ENCODE assay signal across 10 cellular contexts in genomic region chrX:153438522-153438921, GRCh38. TPM values are rescaled to one million over a fixed set of nuclear protein-coding genes. Genes with fewer than 3 reads are reported as not detected.
DNase-seq lines count a peak whose midpoint lies in the region; ATAC-seq and TF ChIP-seq lines count a peak whose summit lies in the region.
"Had no signal": no experiment of that assay in that cellular context is flagged by ENCODE, and none has a peak within 500 bp of the region (broad histone marks: within the 10 kb centered on the region; RNA-seq: fewer than 3 reads in every experiment).

No MANE protein-coding gene starts in this region.

- no peaks in the 10 kb centered on the region for H3K4me1 Mint-ChIP-seq in activated CD4-positive, alpha-beta memory T cell treated with anti-CD3 and anti-CD28 coated beads, Interleukin-2, amount 10 ng/mL, durations not matched to agents 7 days and 5 days

- no peaks in the 10 kb centered on the region for H4K20me1 ChIP-seq in hepatocyte (ENCODE audit: insufficient read depth, poor library complexity, severe bottlenecking)

- CTCF ChIA-PET in activated CD4-positive, alpha-beta memory T cell treated with anti-CD3 and anti-CD28 coated beads, Interleukin-2, amount 10 ng/mL, durations not matched to agents 7 days and 5 days (lab: Charles Lee) = interaction anchor here (0.5 to 1.7 kb wide), 2 partner anchors 32 to 65 kb away, joined by 6 to 9 read pairs; partner anchors contain the start of gene HAUS7

- in situ Hi-C loops in GM13977 (cut with MboI; ENCODE audit: low pct_unique_long_range_greater_than_20kb, low sequenced_read_pairs, unreplicated experiment) = no loop called here

- 52% methylated on average over 8 of the region's 8 CpGs for WGBS in hepatocyte (ENCODE audit: low lambda C conversion rate, missing lambda C conversion rate)

- no peak overlapping the region for H2AFZ ChIP-seq in hepatocyte

- H3K4me3 ChIP-seq in hepatocyte (no peak overlapping the region), coronary artery (no peak overlapping the region)
- H3K4me3 ChIP-seq: suprapubic skin had no signal

- TF ChIP-seq CTCF in AG09319 (IDR thresholded peaks at IDR 0.05; ENCODE audit: low read depth, low read length) (peak; percentile 48), GM13977 (IDR thresholded peaks at IDR 0.05; ENCODE audit: extremely low read depth, insufficient read depth, missing control alignments) (peak; percentile 24), hepatocyte (IDR thresholded peaks at IDR 0.05; ENCODE audit: poor library complexity) (peak; percentile 44), coronary artery (IDR thresholded peaks at IDR 0.05) (no peak)

- POLR2A ChIA-PET in activated CD4-positive, alpha-beta memory T cell treated with anti-CD3 and anti-CD28 coated beads, Interleukin-2, amount 10 ng/mL, durations not matched to agents 7 days and 5 days (lab: Charles Lee) = no interaction called here

- no peaks in the 10 kb centered on the region for H3K9me3 ChIP-seq in hepatocyte (ENCODE audit: low read depth)
- H3K9me3 ChIP-seq: suprapubic skin had no signal

- no peaks in the 10 kb centered on the region for H3K9me2 ChIP-seq in hepatocyte (replicated peaks; ENCODE audit: insufficient read depth)

- H3K27ac ChIP-seq in hepatocyte (no peak overlapping the region), coronary artery (no peak overlapping the region)
- H3K27ac ChIP-seq: suprapubic skin had no signal

- no peaks in the 10 kb centered on the region for H3K36me3 ChIP-seq in hepatocyte (replicated peaks; ENCODE audit: insufficient read depth, low read depth)
- H3K36me3 ChIP-seq: suprapubic skin had no signal

- H3K9me3 Mint-ChIP-seq in activated CD4-positive, alpha-beta memory T cell treated with anti-CD3 and anti-CD28 coated beads, Interleukin-2, amount 10 ng/mL, durations not matched to agents 7 days and 5 days = no peaks in the 10 kb centered on the region

- no peak for ATAC-seq in GM19452 (IDR thresholded peaks at IDR 0.05; ENCODE audit: unreplicated experiment)
- ATAC-seq in GM21360 (IDR thresholded peaks at IDR 0.05; ENCODE audit: unreplicated experiment) = no peak

- no peak overlapping the region for H3K27ac Mint-ChIP-seq in activated CD4-positive, alpha-beta memory T cell treated with anti-CD3 and anti-CD28 coated beads, Interleukin-2, amount 10 ng/mL, durations not matched to agents 7 days and 5 days

- H3K4me1 ChIP-seq in hepatocyte (ENCODE audit: insufficient read depth) = no peaks in the 10 kb centered on the region
- H3K4me1 ChIP-seq: suprapubic skin had no signal

- no peak overlapping the region for H3K4me3 Mint-ChIP-seq in activated CD4-positive, alpha-beta memory T cell treated with anti-CD3 and anti-CD28 coated beads, Interleukin-2, amount 10 ng/mL, durations not matched to agents 7 days and 5 days

- H3K27me3 Mint-ChIP-seq in activated CD4-positive, alpha-beta memory T cell treated with anti-CD3 and anti-CD28 coated beads, Interleukin-2, amount 10 ng/mL, durations not matched to agents 7 days and 5 days = peaks cover 12% of the 10 kb centered on the region

- H3K4me2 ChIP-seq in hepatocyte = no peak overlapping the region

- DNase-seq in AG09319 (ENCODE audit: extremely low read depth, low read depth) (no peak), GM13977 (ENCODE audit: low spot score) (no peak), OCI-M1 (lab: John Stamatoyannopoulos, UW) (peak; percentile 44), hepatocyte (ENCODE audit: low spot score) (peak; percentile 39), coronary artery (ENCODE audit: low spot score) (no peak)
- DNase-seq in activated CD4-positive, alpha-beta memory T cell treated with anti-CD3 and anti-CD28 coated beads, Interleukin-2, amount 10 ng/mL, durations not matched to agents 7 days and 5 days = no peak
- DNase-seq: activated CD4-positive, alpha-beta T cell treated with anti-CD3 and anti-CD28 coated beads for 1 hour had no signal

- no peaks in the 10 kb centered on the region for H3K27me3 ChIP-seq in hepatocyte
- H3K27me3 ChIP-seq: suprapubic skin had no signal

- no peaks in the 10 kb centered on the region for H3K79me2 ChIP-seq in hepatocyte

- no peaks in the 10 kb centered on the region for H3K36me3 Mint-ChIP-seq in activated CD4-positive, alpha-beta memory T cell treated with anti-CD3 and anti-CD28 coated beads, Interleukin-2, amount 10 ng/mL, durations not matched to agents 7 days and 5 days (ENCODE audit: low read depth)

RNA-seq across cellular contexts. Expression of gene TREX2, which starts 7.3 kb away (rescaled TPM):
- total RNA-seq in hepatocyte = 0.60 and 0.76 TPM in 2 replicates
- polyA plus RNA-seq in hepatocyte = 0.81 and 1.3 TPM in 2 replicates
- 1 to 10 TPM; 1.1 to 1.8 TPM for total RNA-seq in activated CD4-positive, alpha-beta memory T cell treated with anti-CD3 and anti-CD28 coated beads, Interleukin-2, amount 10 ng/mL, durations not matched to agents 7 days and 5 days

RNA-seq across cellular contexts. Expression of gene ZFP92, which starts 27.2 kb away (rescaled TPM):
- total RNA-seq in hepatocyte = 0.90 and 1.2 TPM in 2 replicates
- polyA plus RNA-seq in hepatocyte = 0.33 and 0.38 TPM in 2 replicates
- 1 to 10 TPM; 1.7 to 1.9 TPM for total RNA-seq in activated CD4-positive, alpha-beta memory T cell treated with anti-CD3 and anti-CD28 coated beads, Interleukin-2, amount 10 ng/mL, durations not matched to agents 7 days and 5 days

RNA-seq across cellular contexts. Expression of gene HAUS7, which starts 31.9 kb away (rescaled TPM):
- 6.8 and 17.5 TPM in 2 replicates for total RNA-seq in hepatocyte
- 19.7 and 23.1 TPM in 2 replicates for polyA plus RNA-seq in hepatocyte
- total RNA-seq in activated CD4-positive, alpha-beta memory T cell treated with anti-CD3 and anti-CD28 coated beads, Interleukin-2, amount 10 ng/mL, durations not matched to agents 7 days and 5 days = 10 to 100 TPM; 33.8 to 40.5 TPM

RNA-seq across cellular contexts. Expression of gene PNMA6E, which starts 37.4 kb away (rescaled TPM):
- total RNA-seq in hepatocyte = not detected in 2 replicates
- polyA plus RNA-seq in hepatocyte = 0.35 TPM in 1 of 2 replicates, not detected in the other
- total RNA-seq in activated CD4-positive, alpha-beta memory T cell treated with anti-CD3 and anti-CD28 coated beads, Interleukin-2, amount 10 ng/mL, durations not matched to agents 7 days and 5 days = not detected

RNA-seq across cellular contexts. Expression of gene BGN, which starts 56.3 kb away (rescaled TPM):
- 12.5 and 14.5 TPM in 2 replicates for total RNA-seq in hepatocyte
- 27.5 and 35.8 TPM in 2 replicates for polyA plus RNA-seq in hepatocyte
- not detected for total RNA-seq in activated CD4-positive, alpha-beta memory T cell treated with anti-CD3 and anti-CD28 coated beads, Interleukin-2, amount 10 ng/mL, durations not matched to agents 7 days and 5 days

Comparison
In these comparisons a context has a peak if more than half of its experiments do, and no peak if none do; other contexts are left out.
1. DNase-seq: peak in OCI-M1 (single experiment) and hepatocyte (single experiment); none in AG09319 (single experiment), GM13977 (single experiment), coronary artery (single experiment) and activated CD4-positive, alpha-beta memory T cell treated with anti-CD3 and anti-CD28 coated beads, Interleukin-2, amount 10 ng/mL, durations not matched to agents 7 days and 5 days (single experiment).